In the genomic region with DNA sequence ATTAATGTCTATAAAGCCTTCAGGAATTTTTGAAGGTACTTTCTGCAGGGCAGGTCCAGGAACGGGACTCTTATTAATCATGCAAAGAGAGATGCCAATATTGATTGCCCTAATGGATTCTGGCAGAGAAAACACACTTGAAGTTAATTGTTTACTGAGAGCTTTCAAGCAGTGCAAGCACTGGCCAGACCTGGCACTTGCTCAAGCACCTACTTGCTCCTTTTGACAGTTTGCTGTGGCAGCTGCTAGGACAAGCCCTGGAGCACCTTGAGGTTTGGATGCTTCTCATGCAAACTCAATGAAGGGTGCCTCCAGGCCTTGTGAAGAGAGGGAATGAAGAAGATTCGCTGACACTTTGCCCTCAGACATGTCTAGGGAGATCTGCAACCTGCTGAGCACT, we compare ENCODE assay signal across 13 cellular contexts.
DNase-seq lines count a peak whose midpoint lies in the region; ATAC-seq and TF ChIP-seq lines count a peak whose summit lies in the region.
"Had no signal": no experiment of that assay in that cellular context is flagged by ENCODE, and none has a peak within 500 bp of the region (broad histone marks: within the 10 kb centered on the region; RNA-seq: fewer than 3 reads in every experiment).

No MANE protein-coding gene starts in this region.

- H3K4me1 Mint-ChIP-seq in activated B cell treated with CpG ODN at 0.5 μM for 24 hours (peaks cover 86% of the 10 kb centered on the region), nephron (peaks cover 66% of the 10 kb centered on the region), endodermal cell (peaks cover 18% of the 10 kb centered on the region)

- peak overlapping the region; percentile 19 for H3K4me3 Mint-ChIP-seq in activated B cell treated with CpG ODN at 0.5 μM for 24 hours
- H3K4me3 Mint-ChIP-seq in nephron = no peak overlapping the region
- no peak overlapping the region for H3K4me3 Mint-ChIP-seq in endodermal cell
- H3K4me3 Mint-ChIP-seq: effector memory CD8-positive, alpha-beta T cell; natural killer cell treated with Interleukin-12 subunit alpha and Interleukin-12 subunit beta and Interleukin-15 and Interleukin-18, amount 100 ng/mL, for 72 hours had no signal

- DNase-seq in ELF-1 (ENCODE audit: low read depth, low spot score) (peak; percentile 22), LNCaP clone FGC (ENCODE audit: low read depth) (peak; percentile 82), activated B cell treated with CpG ODN at 0.5 μM for 24 hours (no peak), endodermal cell (no peak), SHP77 (lab: John Stamatoyannopoulos, UW) (no peak), posterior cingulate gyrus (no peak)
- DNase-seq in stimulated activated naive CD4-positive, alpha-beta T cell treated with Interleukin-2 at 50 U/mL for 16 hours (lab: John Stamatoyannopoulos, UW) = no peak
- DNase-seq: activated CD4-positive, alpha-beta T cell treated with anti-CD3 and anti-CD28 coated beads for 48 hours; effector memory CD8-positive, alpha-beta T cell; kidney glomerular epithelial cell; OCI-M1 had no signal

- no peaks in the 10 kb centered on the region for H3K9me3 ChIP-seq in endodermal cell (ENCODE audit: control insufficient read depth, low read length)

- no peaks in the 10 kb centered on the region for H3K27me3 Mint-ChIP-seq in activated B cell treated with CpG ODN at 0.5 μM for 24 hours
- H3K27me3 Mint-ChIP-seq in nephron (ENCODE audit: low read depth) = no peaks in the 10 kb centered on the region
- peaks cover 3% of the 10 kb centered on the region for H3K27me3 Mint-ChIP-seq in endodermal cell (ENCODE audit: insufficient read depth)

- no peak for ATAC-seq in activated B cell treated with CpG ODN at 0.5 μM for 24 hours (ENCODE audit: low read depth)
- ATAC-seq: effector memory CD8-positive, alpha-beta T cell; natural killer cell treated with Interleukin-12 subunit alpha and Interleukin-12 subunit beta and Interleukin-15 and Interleukin-18, amount 100 ng/mL, for 72 hours had no signal

- no peak overlapping the region for H3K9ac ChIP-seq in endodermal cell (ENCODE audit: extremely low read depth, low read length, poor library complexity, severe bottlenecking)

- H3K9me3 Mint-ChIP-seq in activated B cell treated with CpG ODN at 0.5 μM for 24 hours (no peaks in the 10 kb centered on the region), nephron (no peaks in the 10 kb centered on the region), endodermal cell (no peaks in the 10 kb centered on the region)
- H3K9me3 Mint-ChIP-seq: effector memory CD8-positive, alpha-beta T cell; natural killer cell treated with Interleukin-12 subunit alpha and Interleukin-12 subunit beta and Interleukin-15 and Interleukin-18, amount 100 ng/mL, for 72 hours had no signal

- POLR2A ChIA-PET in activated B cell treated with CpG ODN at 0.5 μM for 24 hours (lab: Charles Lee) = no interaction called here

- no peaks in the 10 kb centered on the region for H3K27me3 ChIP-seq in endodermal cell (ENCODE audit: control insufficient read depth, insufficient read depth, low read length, poor library complexity, severe bottlenecking)

- no peak overlapping the region for H3K27ac ChIP-seq in endodermal cell (ENCODE audit: low read depth, low read length)

- WGBS in endodermal cell (ENCODE audit: insufficient coverage in 1 of 2, insufficient read length in 1 of 2), 2 experiments = 88 to 91% methylated on average over 2 of the region's 2 CpGs

- CTCF ChIA-PET in activated B cell treated with CpG ODN at 0.5 μM for 24 hours (lab: Charles Lee) = no interaction called here

- no peak overlapping the region for H3K4me3 ChIP-seq in LNCaP clone FGC (ENCODE audit: low read depth, low read length)
- no peak overlapping the region for H3K4me3 ChIP-seq in endodermal cell (ENCODE audit: low read length)

- intact Hi-C loops in activated B cell treated with CpG ODN at 0.5 μM for 24 hours (cut with micrococcal nuclease) (loop anchor here (2.0 to 5.0 kb wide), 2 partner anchors 33 to 57 kb away; no protein-coding TSS in a partner anchor), posterior cingulate gyrus (cut with DNase I) (no loop called here)

- H3K27ac Mint-ChIP-seq in activated B cell treated with CpG ODN at 0.5 μM for 24 hours (no peak overlapping the region), nephron (peak overlapping the region; percentile 18 to 89 (median 81)), endodermal cell (no peak overlapping the region)
- H3K27ac Mint-ChIP-seq: effector memory CD8-positive, alpha-beta T cell; natural killer cell treated with Interleukin-12 subunit alpha and Interleukin-12 subunit beta and Interleukin-15 and Interleukin-18, amount 100 ng/mL, for 72 hours had no signal

- no peaks in the 10 kb centered on the region for H3K36me3 ChIP-seq in endodermal cell (ENCODE audit: control insufficient read depth, insufficient read depth, low read length)

- H3K4me1 ChIP-seq in endodermal cell (ENCODE audit: control insufficient read depth, insufficient read depth, low read length) = no peaks in the 10 kb centered on the region

- no peak for TF ChIP-seq CTCF in LNCaP clone FGC (IDR thresholded peaks at IDR 0.05; ENCODE audit: control insufficient read depth, extremely low read depth, insufficient read depth)
- TF ChIP-seq CTCF in activated B cell treated with CpG ODN at 0.5 μM for 24 hours (IDR thresholded peaks at IDR 0.05) = no peak
- no peak for TF ChIP-seq CTCF in nephron (IDR thresholded peaks at IDR 0.05; ENCODE audit: unreplicated experiment in 3 of 3)
- no peak for TF ChIP-seq CTCF in endodermal cell (conservative IDR thresholded peaks at IDR 0.05)

- H3K36me3 Mint-ChIP-seq in activated B cell treated with CpG ODN at 0.5 μM for 24 hours (ENCODE audit: low read depth) (no peaks in the 10 kb centered on the region), nephron (ENCODE audit: low read depth) (no peaks in the 10 kb centered on the region), endodermal cell (ENCODE audit: low read depth) (no peaks in the 10 kb centered on the region)
- H3K36me3 Mint-ChIP-seq: natural killer cell treated with Interleukin-12 subunit alpha and Interleukin-12 subunit beta and Interleukin-15 and Interleukin-18, amount 100 ng/mL, for 72 hours had no signal

Comparison
In these comparisons a context has a peak if more than half of its experiments do, and no peak if none do; other contexts are left out.
1. DNase-seq: peak in ELF-1 (single experiment) and LNCaP clone FGC (single experiment); none in activated B cell treated with CpG ODN at 0.5 μM for 24 hours (single experiment), endodermal cell (single experiment), SHP77 (0 of 2), posterior cingulate gyrus (0 of 10) and stimulated activated naive CD4-positive, alpha-beta T cell treated with Interleukin-2 at 50 U/mL for 16 hours (single experiment).
2. H3K27ac Mint-ChIP-seq: peak in nephron (3 of 3); none in activated B cell treated with CpG ODN at 0.5 μM for 24 hours (single experiment) and endodermal cell (single experiment).